Comparison of ENCODE assay signal across 8 cellular contexts in the genomic region with DNA sequence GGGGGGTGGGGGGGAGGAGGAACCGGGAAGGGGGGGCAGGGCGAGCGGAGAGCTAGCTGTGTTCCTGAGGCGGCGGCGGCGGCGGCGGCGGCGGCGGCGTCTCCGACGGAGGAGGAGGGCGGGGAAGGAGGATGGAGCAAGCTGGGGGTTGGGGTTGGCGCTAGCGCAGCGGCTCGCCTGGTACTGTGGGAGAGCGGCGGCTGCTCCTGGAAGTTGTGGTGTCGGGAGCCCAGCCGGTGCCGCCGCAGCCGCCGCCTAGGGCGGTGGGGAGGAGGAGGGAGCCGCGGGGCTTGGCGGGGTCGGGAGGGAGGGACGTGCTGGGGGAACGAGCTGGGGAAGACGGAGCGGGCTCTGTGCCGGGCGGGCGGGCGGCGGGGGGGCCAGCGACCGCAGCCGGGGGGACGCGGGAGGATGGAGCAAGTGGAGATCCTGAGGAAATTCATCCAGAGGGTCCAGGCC. TPM values are rescaled to one million over a fixed set of nuclear protein-coding genes. Genes with fewer than 3 reads are reported as not detected.
DNase-seq lines count a peak whose midpoint lies in the region; ATAC-seq and TF ChIP-seq lines count a peak whose summit lies in the region.

Gene PTPN12, plus strand, starts transcription at position 160 of the 459 bp plus-strand sequence. Its CDS starts 252 bp downstream, at position 412.

- H3K27ac Mint-ChIP-seq in Caco-2 (ENCODE audit: unreplicated experiment) = peak within 1 kb of the TSS; percentile 94
- H3K27ac Mint-ChIP-seq in activated T-helper 2 cell treated with anti-CD3 and anti-CD28 coated beads, Interferon-gamma antibody, Interleukin-2, Interleukin-4, amounts not matched to agents 10 μg/mL and 5 μg/mL and 100 μg/mL, durations not matched to agents 14 hours and 24 hours and 36 hours = peak within 1 kb of the TSS; percentile 70

- no peak for DNase-seq in Caco-2
- DNase-seq in Jurkat, Clone E6-1 (ENCODE audit: low read depth, low spot score) = peak; percentile 34
- DNase-seq in activated T-helper 2 cell treated with anti-CD3 and anti-CD28 coated beads, Interferon-gamma antibody, Interleukin-2, Interleukin-4, amounts not matched to agents 10 μg/mL and 5 μg/mL and 100 μg/mL, durations not matched to agents 14 hours and 24 hours and 36 hours (ENCODE audit: low spot score) = no peak
- no peak for DNase-seq in cardiac muscle cell (ENCODE audit: low read depth in 1 of 2, low spot score in 1 of 2)
- DNase-seq in posterior cingulate gyrus = peak in 6 of 10 donors; percentile 49 to 67 (median 60)
- no peak for DNase-seq in effector CD4-positive, alpha-beta T cell

- BruUV-seq in Caco-2 (replicated peaks; lab: Mats Ljungman, UMichigan) = no TSS peak

- CTCF ChIA-PET in Caco-2 (lab: Charles Lee) = no interaction called here

- H3K9me3 Mint-ChIP-seq in Caco-2 (ENCODE audit: unreplicated experiment) = no peaks in the 10 kb centered on the region
- H3K9me3 Mint-ChIP-seq in activated T-helper 2 cell treated with anti-CD3 and anti-CD28 coated beads, Interferon-gamma antibody, Interleukin-2, Interleukin-4, amounts not matched to agents 10 μg/mL and 5 μg/mL and 100 μg/mL, durations not matched to agents 14 hours and 24 hours and 36 hours = no peaks in the 10 kb centered on the region

- no peaks in the 10 kb centered on the region for H3K27me3 Mint-ChIP-seq in Caco-2 (ENCODE audit: insufficient read depth, unreplicated experiment)
- H3K27me3 Mint-ChIP-seq in activated T-helper 2 cell treated with anti-CD3 and anti-CD28 coated beads, Interferon-gamma antibody, Interleukin-2, Interleukin-4, amounts not matched to agents 10 μg/mL and 5 μg/mL and 100 μg/mL, durations not matched to agents 14 hours and 24 hours and 36 hours (ENCODE audit: low read depth) = no peaks in the 10 kb centered on the region

- POLR2A ChIA-PET in Caco-2 (lab: Charles Lee) = interaction anchor here (0.6 to 1.3 kb wide), 7 partner anchors 9 to 205 kb away, joined by 3 to 11 read pairs (median 6); no protein-coding TSS in a partner anchor

- H3K27ac ChIP-seq in cardiac muscle cell = peak within 1 kb of the TSS; percentile 92

- peaks cover 14% of the 10 kb centered on the region for H3K4me1 Mint-ChIP-seq in Caco-2 (ENCODE audit: low read depth, unreplicated experiment)
- peaks cover 18% of the 10 kb centered on the region for H3K4me1 Mint-ChIP-seq in activated T-helper 2 cell treated with anti-CD3 and anti-CD28 coated beads, Interferon-gamma antibody, Interleukin-2, Interleukin-4, amounts not matched to agents 10 μg/mL and 5 μg/mL and 100 μg/mL, durations not matched to agents 14 hours and 24 hours and 36 hours (ENCODE audit: low read depth)

- H3K36me3 Mint-ChIP-seq in Caco-2 (ENCODE audit: insufficient read depth, unreplicated experiment) = peaks cover 13% of the 10 kb centered on the region
- H3K36me3 Mint-ChIP-seq in activated T-helper 2 cell treated with anti-CD3 and anti-CD28 coated beads, Interferon-gamma antibody, Interleukin-2, Interleukin-4, amounts not matched to agents 10 μg/mL and 5 μg/mL and 100 μg/mL, durations not matched to agents 14 hours and 24 hours and 36 hours (ENCODE audit: low read depth) = no peaks in the 10 kb centered on the region

- TF ChIP-seq CTCF in Caco-2 (IDR thresholded peaks at IDR 0.05; ENCODE audit: insufficient read depth in 1 of 2, low read depth in 1 of 2, low read length in 1 of 2, severe bottlenecking in 1 of 2, unreplicated experiment in 1 of 2) (no peak), cardiac muscle cell (IDR thresholded peaks at IDR 0.05; ENCODE audit: low read depth, low read length) (no peak)

- H3K9me3 ChIP-seq in Caco-2 (no peaks in the 10 kb centered on the region), cardiac muscle cell (ENCODE audit: low read depth) (no peaks in the 10 kb centered on the region)

- H3K36me3 ChIP-seq in Caco-2 (ENCODE audit: control insufficient read depth, insufficient read depth, low read length) = no peaks in the 10 kb centered on the region
- H3K36me3 ChIP-seq in cardiac muscle cell = no peaks in the 10 kb centered on the region

- H3K27me3 ChIP-seq in Caco-2 (replicated peaks; ENCODE audit: control insufficient read depth, insufficient read depth, low read length) (no peaks in the 10 kb centered on the region), cardiac muscle cell (no peaks in the 10 kb centered on the region)

- intact Hi-C loops in Caco-2 (cut with micrococcal nuclease; ENCODE audit: unreplicated experiment) (no loop called here), posterior cingulate gyrus (cut with DNase I) (loop anchor here (2.0 to 5.0 kb wide), 3 partner anchors 86 to 260 kb away; partner anchors contain the start of genes PHTF2, RSBN1L and TMEM60)
- intact Hi-C loops in activated T-helper 2 cell treated with anti-CD3 and anti-CD28 coated beads, Interferon-gamma antibody, Interleukin-2, Interleukin-4, amounts not matched to agents 10 μg/mL and 5 μg/mL and 100 μg/mL, durations not matched to agents 14 hours and 24 hours and 36 hours (cut with micrococcal nuclease) = loop anchor here (2.0 to 5.0 kb wide), 4 partner anchors 120 to 270 kb away; partner anchors contain the start of genes GSAP, PHTF2 and TMEM60

- ATAC-seq in GM21381 (IDR thresholded peaks at IDR 0.05; ENCODE audit: unreplicated experiment) (peak; percentile 37), GM18870 (IDR thresholded peaks at IDR 0.05; ENCODE audit: unreplicated experiment) (no peak)

- H3K4me1 ChIP-seq in Caco-2 (peaks cover 12% of the 10 kb centered on the region; the same call in 1 of the 2 replicates), cardiac muscle cell (ENCODE audit: low read depth) (peaks cover 11% of the 10 kb centered on the region)

- peak within 1 kb of the TSS; percentile 56 for H3K4me3 ChIP-seq in Caco-2 (ENCODE audit: low read depth, low read length)
- H3K4me3 ChIP-seq in Jurkat, Clone E6-1 (ENCODE audit: low read length) = peak within 1 kb of the TSS; percentile 62
- peak within 1 kb of the TSS; percentile 91 for H3K4me3 ChIP-seq in cardiac muscle cell

- H3K4me3 Mint-ChIP-seq in Caco-2 (ENCODE audit: unreplicated experiment) = peak within 1 kb of the TSS; percentile 88
- H3K4me3 Mint-ChIP-seq in activated T-helper 2 cell treated with anti-CD3 and anti-CD28 coated beads, Interferon-gamma antibody, Interleukin-2, Interleukin-4, amounts not matched to agents 10 μg/mL and 5 μg/mL and 100 μg/mL, durations not matched to agents 14 hours and 24 hours and 36 hours (ENCODE audit: low read depth) = peak within 1 kb of the TSS; percentile 87

RNA-seq across cellular contexts. Expression of gene PTPN12, which starts in this region (rescaled TPM):
- total RNA-seq in Caco-2 (2022) (67.1 and 74.8 TPM in 2 replicates), cardiac muscle cell (19.3 and 20.4 TPM in 2 replicates)
- 1.8 TPM for polyA plus RNA-seq in Jurkat, Clone E6-1 (2012; ENCODE audit: insufficient read depth, insufficient read length)
- 9.6 and 10.6 TPM in 2 replicates for total RNA-seq in activated T-helper 2 cell treated with anti-CD3 and anti-CD28 coated beads, Interferon-gamma antibody, Interleukin-2, Interleukin-4, amounts not matched to agents 10 μg/mL and 5 μg/mL and 100 μg/mL, durations not matched to agents 14 hours and 24 hours and 36 hours
- polyA plus RNA-seq in cardiac muscle cell = 13.4 and 24.1 TPM in 2 replicates

Comparison
In these comparisons a context has a peak if more than half of its experiments do, and no peak if none do; other contexts are left out.
1. DNase-seq: peak in Jurkat, Clone E6-1 (single experiment) and posterior cingulate gyrus (6 of 10); none in Caco-2 (0 of 2), activated T-helper 2 cell treated with anti-CD3 and anti-CD28 coated beads, Interferon-gamma antibody, Interleukin-2, Interleukin-4, amounts not matched to agents 10 μg/mL and 5 μg/mL and 100 μg/mL, durations not matched to agents 14 hours and 24 hours and 36 hours (single experiment), cardiac muscle cell (0 of 2) and effector CD4-positive, alpha-beta T cell (single experiment).
2. Peak in every context shown above with its lines, with median percentiles within 50 percentile points of each other: H3K4me3 ChIP-seq.